Comparison of ENCODE assay signal across 10 cellular contexts in the genomic region with DNA sequence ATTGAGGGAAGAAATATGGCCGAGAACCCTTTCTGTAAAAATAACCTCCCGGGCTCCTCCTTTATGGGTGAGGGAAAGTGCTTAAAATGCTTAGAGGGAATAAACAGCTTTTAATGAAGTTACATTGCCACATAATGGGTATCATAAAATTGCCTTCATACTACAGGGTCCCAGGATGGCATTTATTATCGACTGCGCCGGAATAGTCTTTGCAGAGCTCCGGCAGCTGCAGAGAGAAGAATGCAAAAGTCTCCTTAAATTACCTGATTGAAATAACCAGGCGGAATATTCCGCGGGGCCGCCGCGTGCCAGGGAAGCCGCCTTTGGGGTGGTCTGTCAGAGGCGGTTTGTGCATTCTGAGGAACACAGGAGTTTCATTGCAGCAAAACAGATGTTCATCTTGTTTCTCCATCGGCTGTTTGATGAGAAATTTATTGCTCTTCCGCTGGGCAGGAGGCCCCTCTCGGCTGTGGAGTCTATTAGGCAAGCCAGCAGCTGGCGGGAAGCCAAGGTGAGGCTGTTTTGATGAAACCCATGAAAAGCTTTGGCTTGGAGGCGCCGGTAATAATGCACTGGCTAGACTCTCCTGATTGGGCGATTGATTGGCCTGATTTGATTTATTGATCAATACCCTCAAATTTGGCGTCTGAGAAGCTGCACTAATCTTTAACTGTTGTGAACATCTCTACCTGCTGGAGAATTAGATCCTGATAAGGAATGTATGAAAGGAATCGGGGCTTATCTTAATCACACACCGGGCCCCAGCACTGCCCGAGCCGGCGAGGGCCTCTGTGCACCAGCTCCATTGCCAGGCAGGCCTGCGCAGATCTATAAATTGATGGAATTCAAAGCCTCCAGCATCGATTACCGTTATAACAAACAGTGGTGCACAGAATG.
DNase-seq lines count a peak whose midpoint lies in the region; ATAC-seq and TF ChIP-seq lines count a peak whose summit lies in the region.
"Had no signal": no experiment of that assay in that cellular context is flagged by ENCODE, and none has a peak within 500 bp of the region (broad histone marks: within the 10 kb centered on the region; RNA-seq: fewer than 3 reads in every experiment).

No MANE protein-coding gene starts in this region.

- peaks cover 5 to 10% (median 7%) of the 10 kb centered on the region in 3 donors for H3K27me3 Mint-ChIP-seq in immature natural killer cell (ENCODE audit: low read depth in 3 of 3)

- H3K9me3 ChIP-seq in transverse colon: no peaks in the 10 kb centered on the region

- WGBS in transverse colon (ENCODE audit: low coverage in 1 of 2), 2 donors: 19 to 30% methylated on average over 18 to 30 of the region's 30 CpGs

- H3K36me3 Mint-ChIP-seq in immature natural killer cell: no peaks in the 10 kb centered on the region

- H3K27ac Mint-ChIP-seq in immature natural killer cell: no peak overlapping the region

- no peaks in the 10 kb centered on the region for H3K9me3 Mint-ChIP-seq in immature natural killer cell

- H3K4me1 ChIP-seq in transverse colon: peaks cover 0 to 17% (median 2%) of the 10 kb centered on the region in 4 donors

- ATAC-seq in GM21515 (IDR thresholded peaks at IDR 0.05; ENCODE audit: unreplicated experiment): no peak

- H3K4me3 ChIP-seq in transverse colon: no peak overlapping the region

- no peak for TF ChIP-seq EP300 in transverse colon (IDR thresholded peaks at IDR 0.05; ENCODE audit: low read depth)

- H3K27ac ChIP-seq in transverse colon: no peak overlapping the region

- intact Hi-C loops in transverse colon (cut with DNase I; ENCODE audit: low total_unique reads): loop anchor here (5.0 kb wide), 1 partner anchor 84 kb away; no protein-coding TSS in a partner anchor

- H3K36me3 ChIP-seq in transverse colon: no peaks in the 10 kb centered on the region

- TF ChIP-seq POLR2A in transverse colon (IDR thresholded peaks at IDR 0.05): no peak

- DNase-seq in NCI-H2196 (lab: John Stamatoyannopoulos, UW; ENCODE audit: unreplicated experiment): peak; percentile 24
- DNase-seq in NCI-H2196 treated with DMSO at 0.1 percent for 48 hours (lab: John Stamatoyannopoulos, UW; ENCODE audit: unreplicated experiment): no peak
- peak; percentile 56 for DNase-seq in SIG-M5 (lab: John Stamatoyannopoulos, UW)
- DNase-seq in hypothalamus (lab: John Stamatoyannopoulos, UW): peak in 31 of 51 donors; percentile 7 to 65 (median 39)
- peak; percentile 43 for DNase-seq in transverse colon
- no peak for DNase-seq in NCI-H187 treated with DMSO at 0.1 percent for 48 hours (lab: John Stamatoyannopoulos, UW)
- no peak for DNase-seq in immature natural killer cell
- DNase-seq: stimulated activated CD4-positive, alpha-beta T cell treated with anti-CD3 and anti-CD28 coated beads, Interleukin-4, amount 100 ng/mL, for 4 hours; T-helper 1 cell had no signal

- no peak overlapping the region for H3K4me3 Mint-ChIP-seq in immature natural killer cell

- in situ Hi-C loops in transverse colon (cut with MboI; ENCODE audit: low pct_ligation_motif_present in 1 of 4, low pct_unique_long_range_greater_than_20kb in 1 of 4, low sequenced_read_pairs in 3 of 4): no loop called here

- TF ChIP-seq CTCF in transverse colon (IDR thresholded peaks at IDR 0.05): no peak

- peaks cover 26% of the 10 kb centered on the region for H3K27me3 ChIP-seq in transverse colon

- no peaks in the 10 kb centered on the region for H3K4me1 Mint-ChIP-seq in immature natural killer cell

Comparison
In these comparisons a context has a peak if more than half of its experiments do, and no peak if none do; other contexts are left out.
1. DNase-seq: peak in NCI-H2196 (single experiment), SIG-M5 (single experiment), hypothalamus (31 of 51) and transverse colon (single experiment); none in NCI-H2196 treated with DMSO at 0.1 percent for 48 hours (single experiment), NCI-H187 treated with DMSO at 0.1 percent for 48 hours (single experiment) and immature natural killer cell (0 of 3).